9 cellular contexts compared by ENCODE assay signal in genomic region chr1:238951809-238952208, GRCh38.
A peak's percentile ranks its signal among the peaks of the same experiment; 100 is the strongest.
DNase-seq lines count a peak whose midpoint lies in the region; ATAC-seq and TF ChIP-seq lines count a peak whose summit lies in the region.
"Had no signal": no experiment of that assay in that cellular context is flagged by ENCODE, and none has a peak within 500 bp of the region (broad histone marks: within the 10 kb centered on the region; RNA-seq: fewer than 3 reads in every experiment).

No MANE protein-coding gene starts in this region.

- no peaks in the 10 kb centered on the region for H3K27me3 ChIP-seq in right lobe of liver

- no peaks in the 10 kb centered on the region for H3K36me3 Mint-ChIP-seq in Calu3 (ENCODE audit: insufficient read depth, unreplicated experiment)

- no peak overlapping the region for H3K4me3 ChIP-seq in right lobe of liver
- H3K4me3 ChIP-seq: left ventricle myocardium inferior had no signal

- no peaks in the 10 kb centered on the region for H3K9me3 Mint-ChIP-seq in Calu3 (ENCODE audit: low read depth, unreplicated experiment)

- no peaks in the 10 kb centered on the region for H3K4me1 ChIP-seq in right lobe of liver
- H3K4me1 ChIP-seq: left ventricle myocardium inferior had no signal

- no peaks in the 10 kb centered on the region for H3K9me3 ChIP-seq in right lobe of liver
- H3K9me3 ChIP-seq: left ventricle myocardium inferior had no signal

- no peak overlapping the region for H3K4me3 Mint-ChIP-seq in Calu3 (ENCODE audit: low read depth, unreplicated experiment)

- H3K4me1 Mint-ChIP-seq in Calu3 (ENCODE audit: low read depth, unreplicated experiment), result peaks cover 16% of the 10 kb centered on the region

- intact Hi-C loops in Calu3 (cut with micrococcal nuclease; ENCODE audit: unreplicated experiment) (loop anchor here (5.0 to 10.0 kb wide), 5 partner anchors 500 to 1140 kb away; no protein-coding TSS in a partner anchor), right lobe of liver (cut with DNase I) (no loop called here), posterior cingulate gyrus (cut with DNase I) (loop anchor here (5.0 kb wide), 2 partner anchors 700 to 1090 kb away; no protein-coding TSS in a partner anchor)

- ATAC-seq in right lobe of liver, result peak; percentile 83 to 91 (median 85)
- no peak for ATAC-seq in GM21528 (IDR thresholded peaks at IDR 0.05; ENCODE audit: low FRiP score, unreplicated experiment)

- DNase-seq in Calu3, result peak; percentile 63
- DNase-seq in LoVo (ENCODE audit: low spot score), result peak; percentile 3
- peak; percentile 68 for DNase-seq in astrocyte of the hippocampus (ENCODE audit: low read depth, low spot score)
- DNase-seq in right lobe of liver, result no peak
- no peak for DNase-seq in NCI-H345 (lab: John Stamatoyannopoulos, UW)
- DNase-seq in stimulated activated CD8-positive, alpha-beta memory T cell treated with anti-CD3 and anti-CD28 coated beads, Interleukin-4, amount 100 ng/mL, for 48 hours, result no peak
- no peak for DNase-seq in posterior cingulate gyrus
- DNase-seq: left ventricle myocardium inferior had no signal

- peak overlapping the region; percentile 62 for H3K27ac Mint-ChIP-seq in Calu3 (ENCODE audit: unreplicated experiment)

- no peaks in the 10 kb centered on the region for H3K27me3 Mint-ChIP-seq in Calu3 (ENCODE audit: unreplicated experiment)

- TF ChIP-seq CTCF in Calu3 (IDR thresholded peaks at IDR 0.05; ENCODE audit: unreplicated experiment), result peak; percentile 61
- TF ChIP-seq CTCF in right lobe of liver (IDR thresholded peaks at IDR 0.05), result peak; percentile 33 to 58 (median 52)

- WGBS in right lobe of liver (ENCODE audit: insufficient coverage, low coverage, low lambda C conversion rate, missing lambda C conversion rate), result 15% methylated on average over 6 of the region's 6 CpGs

- no peak for TF ChIP-seq POLR2A in right lobe of liver (IDR thresholded peaks at IDR 0.05)

- CTCF ChIA-PET in Calu3 (lab: Charles Lee), result no interaction called here

- H3K36me3 ChIP-seq in right lobe of liver, result no peaks in the 10 kb centered on the region
- H3K36me3 ChIP-seq: left ventricle myocardium inferior had no signal

- BruUV-seq in Calu3 (replicated peaks; lab: Mats Ljungman, UMichigan), result no TSS peak

- no peak overlapping the region for H3K27ac ChIP-seq in right lobe of liver
- H3K27ac ChIP-seq: left ventricle myocardium inferior had no signal

Comparison
In these comparisons a context has a peak if more than half of its experiments do, and no peak if none do; other contexts are left out.
1. DNase-seq: peak in Calu3 (single experiment), LoVo (single experiment) and astrocyte of the hippocampus (single experiment); none in right lobe of liver (0 of 3), NCI-H345 (single experiment), stimulated activated CD8-positive, alpha-beta memory T cell treated with anti-CD3 and anti-CD28 coated beads, Interleukin-4, amount 100 ng/mL, for 48 hours (single experiment) and posterior cingulate gyrus (0 of 10).
2. intact Hi-C loops: an anchor here in Calu3 (5.0 to 10.0 kb wide) and posterior cingulate gyrus (5.0 kb wide); none called in right lobe of liver.